29 cellular contexts compared by ENCODE assay signal in genomic region chr13:39637890-39638289, GRCh38.
"Had no signal": no experiment of that assay in that cellular context is flagged by ENCODE, and none has a peak within 500 bp of the region (broad histone marks: within the 10 kb centered on the region; RNA-seq: fewer than 3 reads in every experiment).

No MANE protein-coding gene starts in this region.

- DNase-seq: activated CD4-positive, alpha-beta memory T cell treated with anti-CD3 and anti-CD28 coated beads for 36 hours; activated CD4-positive, alpha-beta T cell treated with anti-CD3 and anti-CD28 coated beads for 36 hours; activated CD4-positive, alpha-beta T cell treated with anti-CD3 and anti-CD28 coated beads, Interleukin-2, amount 10 ng/mL, durations not matched to agents 24 days and 14 days; activated CD4-positive, CD25-positive, alpha-beta regulatory T cell; activated CD4-positive, CD25-positive, alpha-beta regulatory T cell treated with anti-CD3 and anti-CD28 coated beads, Interleukin-2, amount 50 U/mL, for 72 hours; activated CD8-positive, alpha-beta memory T cell treated with anti-CD3 and anti-CD28 coated beads, Interleukin-2, amount 10 ng/mL, durations not matched to agents 7 days and 5 days; activated CD8-positive, alpha-beta memory T cell treated with anti-CD3 and anti-CD28 coated beads, Interleukin-2, amount 50 U/mL, for 4 hours; activated CD8-positive, alpha-beta T cell treated with anti-CD3 and anti-CD28 coated beads, Interleukin-2, amount 10 ng/mL, durations not matched to agents 7 days and 5 days; activated effector memory CD4-positive, alpha-beta T cell treated with anti-CD3 and anti-CD28 coated beads, Interleukin-2, amount 50 U/mL, for 16 hours; activated naive CD4-positive, alpha-beta T cell treated with anti-CD3 and anti-CD28 coated beads for 36 hours; activated naive CD8-positive, alpha-beta T cell treated with anti-CD3 and anti-CD28 coated beads for 36 hours; activated naive CD8-positive, alpha-beta T cell treated with anti-CD3 and anti-CD28 coated beads, Interleukin-2, amount 50 U/mL, for 24 hours; activated T-cell treated with anti-CD3 and anti-CD28 coated beads, Interleukin-2, amount 50 U/mL, for 1 hour; activated T-cell treated with anti-CD3 and anti-CD28 coated beads, Interleukin-2, amount 50 U/mL, for 48 hours; adrenal gland; amygdala; aorta; body of pancreas; caudate nucleus; colonic mucosa; effector CD8-positive, alpha-beta T cell; esophagus squamous epithelium; foreskin melanocyte; T-helper 2 cell had no signal

- H3K9me3 Mint-ChIP-seq: activated CD4-positive, alpha-beta T cell treated with anti-CD3 and anti-CD28 coated beads, Interleukin-2, amount 10 ng/mL, durations not matched to agents 24 days and 14 days; activated naive CD4-positive, alpha-beta T cell treated with anti-CD3 and anti-CD28 coated beads, Interleukin-2, amount 50 U/mL, for 24 hours; activated naive CD8-positive, alpha-beta T cell treated with anti-CD3 and anti-CD28 coated beads for 36 hours; activated naive CD8-positive, alpha-beta T cell treated with anti-CD3 and anti-CD28 coated beads, Interleukin-2, amount 50 U/mL, for 24 hours; activated T-helper 1 cell treated with anti-CD3 and anti-CD28 coated beads, Interleukin-12 subunit alpha, Interleukin-12 subunit beta, Interleukin-2, Interleukin-4 antibody, amounts not matched to agents 30 ng/mL and 10 ng/mL and 1 ng/mL, durations not matched to agents 14 hours and 24 hours and 36 hours; activated T-helper 2 cell treated with anti-CD3 and anti-CD28 coated beads, Interferon-gamma antibody, Interleukin-2, Interleukin-4, amounts not matched to agents 10 μg/mL and 5 μg/mL and 100 μg/mL, durations not matched to agents 14 hours and 24 hours and 36 hours had no signal

- H3K4me1 Mint-ChIP-seq: activated CD4-positive, alpha-beta T cell treated with anti-CD3 and anti-CD28 coated beads for 36 hours; activated CD4-positive, alpha-beta T cell treated with anti-CD3 and anti-CD28 coated beads, Interleukin-2, amount 10 ng/mL, durations not matched to agents 24 days and 14 days; activated CD8-positive, alpha-beta memory T cell treated with anti-CD3 and anti-CD28 coated beads, Interleukin-2, amount 10 ng/mL, durations not matched to agents 7 days and 5 days; activated naive CD4-positive, alpha-beta T cell treated with anti-CD3 and anti-CD28 coated beads, Interleukin-2, amount 50 U/mL, for 24 hours; activated naive CD8-positive, alpha-beta T cell treated with anti-CD3 and anti-CD28 coated beads for 36 hours; activated naive CD8-positive, alpha-beta T cell treated with anti-CD3 and anti-CD28 coated beads, Interleukin-2, amount 50 U/mL, for 24 hours had no signal

- H3K4me1 ChIP-seq: adrenal gland, body of pancreas, colonic mucosa, esophagus squamous epithelium, gastroesophageal sphincter had no signal

- H3K27me3 ChIP-seq: adrenal gland, colonic mucosa had no signal

- H3K36me3 ChIP-seq: adrenal gland, colonic mucosa, esophagus squamous epithelium, gastroesophageal sphincter had no signal

- H3K4me3 Mint-ChIP-seq: activated CD4-positive, alpha-beta memory T cell treated with anti-CD3 and anti-CD28 coated beads for 36 hours; activated CD4-positive, alpha-beta T cell treated with anti-CD3 and anti-CD28 coated beads for 36 hours; activated CD4-positive, alpha-beta T cell treated with anti-CD3 and anti-CD28 coated beads, Interleukin-2, amount 10 ng/mL, durations not matched to agents 24 days and 14 days; activated CD8-positive, alpha-beta memory T cell treated with anti-CD3 and anti-CD28 coated beads, Interleukin-2, amount 10 ng/mL, durations not matched to agents 7 days and 5 days; activated CD8-positive, alpha-beta T cell treated with anti-CD3 and anti-CD28 coated beads, Interleukin-2, amount 10 ng/mL, durations not matched to agents 7 days and 5 days; activated naive CD4-positive, alpha-beta T cell treated with anti-CD3 and anti-CD28 coated beads for 36 hours; activated naive CD4-positive, alpha-beta T cell treated with anti-CD3 and anti-CD28 coated beads, Interleukin-2, amount 50 U/mL, for 24 hours; activated naive CD8-positive, alpha-beta T cell treated with anti-CD3 and anti-CD28 coated beads for 36 hours; activated naive CD8-positive, alpha-beta T cell treated with anti-CD3 and anti-CD28 coated beads, Interleukin-2, amount 50 U/mL, for 24 hours; activated T-helper 1 cell treated with anti-CD3 and anti-CD28 coated beads, Interleukin-12 subunit alpha, Interleukin-12 subunit beta, Interleukin-2, Interleukin-4 antibody, amounts not matched to agents 30 ng/mL and 10 ng/mL and 1 ng/mL, durations not matched to agents 14 hours and 24 hours and 36 hours had no signal

- H3K27ac ChIP-seq: adrenal gland, body of pancreas, colonic mucosa, epithelial cell of prostate, esophagus squamous epithelium, gastroesophageal sphincter had no signal

- H3K27ac Mint-ChIP-seq: activated CD4-positive, alpha-beta memory T cell treated with anti-CD3 and anti-CD28 coated beads for 36 hours; activated CD4-positive, alpha-beta T cell treated with anti-CD3 and anti-CD28 coated beads for 36 hours; activated CD4-positive, alpha-beta T cell treated with anti-CD3 and anti-CD28 coated beads, Interleukin-2, amount 10 ng/mL, durations not matched to agents 24 days and 14 days; activated CD8-positive, alpha-beta memory T cell treated with anti-CD3 and anti-CD28 coated beads, Interleukin-2, amount 10 ng/mL, durations not matched to agents 7 days and 5 days; activated CD8-positive, alpha-beta T cell treated with anti-CD3 and anti-CD28 coated beads, Interleukin-2, amount 10 ng/mL, durations not matched to agents 7 days and 5 days; activated naive CD4-positive, alpha-beta T cell treated with anti-CD3 and anti-CD28 coated beads for 36 hours; activated naive CD4-positive, alpha-beta T cell treated with anti-CD3 and anti-CD28 coated beads, Interleukin-2, amount 50 U/mL, for 24 hours; activated naive CD8-positive, alpha-beta T cell treated with anti-CD3 and anti-CD28 coated beads for 36 hours; activated naive CD8-positive, alpha-beta T cell treated with anti-CD3 and anti-CD28 coated beads, Interleukin-2, amount 50 U/mL, for 24 hours; activated T-helper 1 cell treated with anti-CD3 and anti-CD28 coated beads, Interleukin-12 subunit alpha, Interleukin-12 subunit beta, Interleukin-2, Interleukin-4 antibody, amounts not matched to agents 30 ng/mL and 10 ng/mL and 1 ng/mL, durations not matched to agents 14 hours and 24 hours and 36 hours; activated T-helper 2 cell treated with anti-CD3 and anti-CD28 coated beads, Interferon-gamma antibody, Interleukin-2, Interleukin-4, amounts not matched to agents 10 μg/mL and 5 μg/mL and 100 μg/mL, durations not matched to agents 14 hours and 24 hours and 36 hours had no signal

- H3K4me3 ChIP-seq: adrenal gland, body of pancreas, colonic mucosa, esophagus squamous epithelium, gastroesophageal sphincter had no signal

- ATAC-seq: activated CD4-positive, alpha-beta T cell treated with anti-CD3 and anti-CD28 coated beads for 36 hours; activated CD8-positive, alpha-beta memory T cell treated with anti-CD3 and anti-CD28 coated beads, Interleukin-2, amount 10 ng/mL, durations not matched to agents 7 days and 5 days; activated CD8-positive, alpha-beta T cell treated with anti-CD3 and anti-CD28 coated beads, Interleukin-2, amount 10 ng/mL, durations not matched to agents 7 days and 5 days; activated naive CD8-positive, alpha-beta T cell treated with anti-CD3 and anti-CD28 coated beads, Interleukin-2, amount 50 U/mL, for 24 hours; body of pancreas; gastroesophageal sphincter had no signal

- H3K9me3 ChIP-seq: adrenal gland, body of pancreas, colonic mucosa, esophagus squamous epithelium, gastroesophageal sphincter had no signal

- H3K36me3 Mint-ChIP-seq: activated CD4-positive, alpha-beta memory T cell treated with anti-CD3 and anti-CD28 coated beads for 36 hours; activated CD8-positive, alpha-beta memory T cell treated with anti-CD3 and anti-CD28 coated beads, Interleukin-2, amount 10 ng/mL, durations not matched to agents 7 days and 5 days; activated naive CD8-positive, alpha-beta T cell treated with anti-CD3 and anti-CD28 coated beads for 36 hours had no signal
